1 cellular context compared by ENCODE assay signal in the genomic region with DNA sequence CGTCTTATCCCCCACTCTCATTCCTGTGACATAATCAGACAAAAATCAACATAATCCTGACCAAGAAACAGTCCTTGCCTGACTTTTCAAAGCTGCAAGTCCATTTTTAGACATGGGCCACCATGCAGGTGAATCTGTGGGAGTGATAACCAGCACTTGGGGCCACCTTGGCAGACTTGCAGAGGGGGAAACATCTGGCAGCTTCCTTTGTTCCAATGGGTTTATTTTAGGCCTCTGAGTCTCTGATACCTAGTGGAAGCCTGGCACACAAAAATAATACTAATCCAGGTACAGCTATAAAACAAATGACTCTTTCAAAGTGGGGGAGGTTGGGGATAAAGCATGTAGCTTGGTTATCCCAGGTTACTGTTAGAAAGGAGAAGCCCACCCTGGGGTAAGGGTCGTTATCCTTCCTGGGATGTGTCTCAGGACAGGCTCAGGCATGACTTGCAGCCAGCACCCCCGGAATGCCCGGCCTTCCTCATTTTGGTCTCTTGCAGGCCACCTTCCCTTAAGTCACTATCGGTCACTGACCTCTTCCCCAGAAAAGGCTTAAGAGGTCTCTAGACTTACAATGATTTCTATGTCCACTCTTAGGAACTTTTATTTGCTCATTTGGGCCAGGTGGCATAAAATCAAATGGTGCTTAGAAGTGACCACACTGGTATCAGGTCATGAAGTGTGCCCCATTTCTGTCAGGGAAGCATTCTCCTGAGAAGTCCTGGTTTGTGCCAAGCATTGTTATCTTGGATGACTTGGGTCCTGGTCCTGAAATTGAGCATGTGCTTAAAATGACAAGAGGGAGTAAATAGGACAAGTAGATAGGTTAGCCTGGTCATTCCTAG.
TF ChIP-seq lines count a peak whose summit lies in the region.

No MANE protein-coding gene starts in this region.

TF ChIP-seq in HepG2, 621 proteins besides CTCF, POLR2A, EP300 and RAD21:
- TF ChIP-seq IKZF4 (CRISPR knock-in tag; IDR thresholded peaks at IDR 0.05; ENCODE audit: borderline replicate concordance, low read depth, not compliant biosample characterization) (no peak), NR2C2 (CRISPR knock-in tag; IDR thresholded peaks at IDR 0.05; ENCODE audit: borderline replicate concordance) (no peak), ZBTB10 (CRISPR knock-in tag; IDR thresholded peaks at IDR 0.05; ENCODE audit: borderline replicate concordance) (no peak), PHF21A (CRISPR knock-in tag; IDR thresholded peaks at IDR 0.05) (no peak), FIP1L1 (IDR thresholded peaks at IDR 0.05; ENCODE audit: borderline replicate concordance, insufficient read depth, low read depth, low read length) (no peak), ZSCAN31 (CRISPR knock-in tag; IDR thresholded peaks at IDR 0.05; ENCODE audit: low read depth) (no peak), RFXAP (CRISPR knock-in tag; IDR thresholded peaks at IDR 0.05; ENCODE audit: borderline replicate concordance) (no peak), SRSF9 (IDR thresholded peaks at IDR 0.05; ENCODE audit: borderline replicate concordance, insufficient read depth, low read depth, low read length, poor library complexity, severe bottlenecking) (no peak), TBP (CRISPR knock-in tag; IDR thresholded peaks at IDR 0.05) (no peak), GPBP1L1 (CRISPR knock-in tag; IDR thresholded peaks at IDR 0.05) (no peak), ATF6 (CRISPR knock-in tag; conservative IDR thresholded peaks at IDR 0.05) (no peak), MXD4 (CRISPR knock-in tag; IDR thresholded peaks at IDR 0.05) (no peak), PAF1 (CRISPR knock-in tag; IDR thresholded peaks at IDR 0.05) (no peak), MXD1 (CRISPR knock-in tag; IDR thresholded peaks at IDR 0.05) (no peak), KLF11 (CRISPR knock-in tag; IDR thresholded peaks at IDR 0.05) (no peak), ZNF775 (CRISPR knock-in tag; IDR thresholded peaks at IDR 0.05; ENCODE audit: borderline replicate concordance) (no peak), MYNN (CRISPR knock-in tag; IDR thresholded peaks at IDR 0.05; ENCODE audit: low read depth) (no peak)
- TF ChIP-seq, protein P1, sequence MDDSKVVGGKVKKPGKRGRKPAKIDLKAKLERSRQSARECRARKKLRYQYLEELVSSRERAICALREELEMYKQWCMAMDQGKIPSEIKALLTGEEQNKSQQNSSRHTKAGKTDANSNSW (CRISPR knock-in tag; IDR thresholded peaks at IDR 0.05; ENCODE audit: borderline replicate concordance): no peak
- TF ChIP-seq, protein P2, sequence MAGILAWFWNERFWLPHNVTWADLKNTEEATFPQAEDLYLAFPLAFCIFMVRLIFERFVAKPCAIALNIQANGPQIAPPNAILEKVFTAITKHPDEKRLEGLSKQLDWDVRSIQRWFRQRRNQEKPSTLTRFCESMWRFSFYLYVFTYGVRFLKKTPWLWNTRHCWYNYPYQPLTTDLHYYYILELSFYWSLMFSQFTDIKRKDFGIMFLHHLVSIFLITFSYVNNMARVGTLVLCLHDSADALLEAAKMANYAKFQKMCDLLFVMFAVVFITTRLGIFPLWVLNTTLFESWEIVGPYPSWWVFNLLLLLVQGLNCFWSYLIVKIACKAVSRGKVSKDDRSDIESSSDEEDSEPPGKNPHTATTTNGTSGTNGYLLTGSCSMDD (CRISPR knock-in tag; IDR thresholded peaks at IDR 0.05): no peak
- TF ChIP-seq, protein P3, sequence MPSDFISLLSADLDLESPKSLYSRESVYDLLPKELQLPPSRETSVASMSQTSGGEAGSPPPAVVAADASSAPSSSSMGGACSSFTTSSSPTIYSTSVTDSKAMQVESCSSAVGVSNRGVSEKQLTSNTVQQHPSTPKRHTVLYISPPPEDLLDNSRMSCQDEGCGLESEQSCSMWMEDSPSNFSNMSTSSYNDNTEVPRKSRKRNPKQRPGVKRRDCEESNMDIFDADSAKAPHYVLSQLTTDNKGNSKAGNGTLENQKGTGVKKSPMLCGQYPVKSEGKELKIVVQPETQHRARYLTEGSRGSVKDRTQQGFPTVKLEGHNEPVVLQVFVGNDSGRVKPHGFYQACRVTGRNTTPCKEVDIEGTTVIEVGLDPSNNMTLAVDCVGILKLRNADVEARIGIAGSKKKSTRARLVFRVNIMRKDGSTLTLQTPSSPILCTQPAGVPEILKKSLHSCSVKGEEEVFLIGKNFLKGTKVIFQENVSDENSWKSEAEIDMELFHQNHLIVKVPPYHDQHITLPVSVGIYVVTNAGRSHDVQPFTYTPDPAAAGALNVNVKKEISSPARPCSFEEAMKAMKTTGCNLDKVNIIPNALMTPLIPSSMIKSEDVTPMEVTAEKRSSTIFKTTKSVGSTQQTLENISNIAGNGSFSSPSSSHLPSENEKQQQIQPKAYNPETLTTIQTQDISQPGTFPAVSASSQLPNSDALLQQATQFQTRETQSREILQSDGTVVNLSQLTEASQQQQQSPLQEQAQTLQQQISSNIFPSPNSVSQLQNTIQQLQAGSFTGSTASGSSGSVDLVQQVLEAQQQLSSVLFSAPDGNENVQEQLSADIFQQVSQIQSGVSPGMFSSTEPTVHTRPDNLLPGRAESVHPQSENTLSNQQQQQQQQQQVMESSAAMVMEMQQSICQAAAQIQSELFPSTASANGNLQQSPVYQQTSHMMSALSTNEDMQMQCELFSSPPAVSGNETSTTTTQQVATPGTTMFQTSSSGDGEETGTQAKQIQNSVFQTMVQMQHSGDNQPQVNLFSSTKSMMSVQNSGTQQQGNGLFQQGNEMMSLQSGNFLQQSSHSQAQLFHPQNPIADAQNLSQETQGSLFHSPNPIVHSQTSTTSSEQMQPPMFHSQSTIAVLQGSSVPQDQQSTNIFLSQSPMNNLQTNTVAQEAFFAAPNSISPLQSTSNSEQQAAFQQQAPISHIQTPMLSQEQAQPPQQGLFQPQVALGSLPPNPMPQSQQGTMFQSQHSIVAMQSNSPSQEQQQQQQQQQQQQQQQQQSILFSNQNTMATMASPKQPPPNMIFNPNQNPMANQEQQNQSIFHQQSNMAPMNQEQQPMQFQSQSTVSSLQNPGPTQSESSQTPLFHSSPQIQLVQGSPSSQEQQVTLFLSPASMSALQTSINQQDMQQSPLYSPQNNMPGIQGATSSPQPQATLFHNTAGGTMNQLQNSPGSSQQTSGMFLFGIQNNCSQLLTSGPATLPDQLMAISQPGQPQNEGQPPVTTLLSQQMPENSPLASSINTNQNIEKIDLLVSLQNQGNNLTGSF (CRISPR knock-in tag; IDR thresholded peaks at IDR 0.05): no peak
TF ChIP-seq in HepG2: peak in this region for 0.
